Comparison of ENCODE assay signal across 1 cellular context in the genomic region with DNA sequence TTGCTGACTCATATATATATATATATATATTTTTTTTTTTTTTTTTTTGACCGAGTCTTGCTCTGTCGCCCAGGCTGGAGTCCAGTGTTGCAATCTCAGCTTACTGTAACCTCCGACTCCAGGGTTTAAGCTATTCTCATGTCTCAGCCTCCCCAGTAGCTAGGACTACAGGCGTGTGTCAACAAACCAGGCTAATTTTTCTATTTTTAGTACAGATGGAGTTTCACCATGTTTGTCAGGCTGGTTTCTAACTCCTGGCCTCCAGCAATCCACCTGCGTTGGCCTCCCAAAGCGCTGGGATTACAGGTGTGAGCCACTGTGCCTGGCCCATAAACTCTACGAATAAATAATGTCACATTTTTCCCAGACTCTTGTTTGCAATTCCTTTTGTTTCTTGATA.
TF ChIP-seq lines count a peak whose summit lies in the region.

No MANE protein-coding gene starts in this region.

TF ChIP-seq in HepG2, 621 proteins besides CTCF, POLR2A, EP300 and RAD21 (continued from another document and continues in another):
- TF ChIP-seq, protein P1, sequence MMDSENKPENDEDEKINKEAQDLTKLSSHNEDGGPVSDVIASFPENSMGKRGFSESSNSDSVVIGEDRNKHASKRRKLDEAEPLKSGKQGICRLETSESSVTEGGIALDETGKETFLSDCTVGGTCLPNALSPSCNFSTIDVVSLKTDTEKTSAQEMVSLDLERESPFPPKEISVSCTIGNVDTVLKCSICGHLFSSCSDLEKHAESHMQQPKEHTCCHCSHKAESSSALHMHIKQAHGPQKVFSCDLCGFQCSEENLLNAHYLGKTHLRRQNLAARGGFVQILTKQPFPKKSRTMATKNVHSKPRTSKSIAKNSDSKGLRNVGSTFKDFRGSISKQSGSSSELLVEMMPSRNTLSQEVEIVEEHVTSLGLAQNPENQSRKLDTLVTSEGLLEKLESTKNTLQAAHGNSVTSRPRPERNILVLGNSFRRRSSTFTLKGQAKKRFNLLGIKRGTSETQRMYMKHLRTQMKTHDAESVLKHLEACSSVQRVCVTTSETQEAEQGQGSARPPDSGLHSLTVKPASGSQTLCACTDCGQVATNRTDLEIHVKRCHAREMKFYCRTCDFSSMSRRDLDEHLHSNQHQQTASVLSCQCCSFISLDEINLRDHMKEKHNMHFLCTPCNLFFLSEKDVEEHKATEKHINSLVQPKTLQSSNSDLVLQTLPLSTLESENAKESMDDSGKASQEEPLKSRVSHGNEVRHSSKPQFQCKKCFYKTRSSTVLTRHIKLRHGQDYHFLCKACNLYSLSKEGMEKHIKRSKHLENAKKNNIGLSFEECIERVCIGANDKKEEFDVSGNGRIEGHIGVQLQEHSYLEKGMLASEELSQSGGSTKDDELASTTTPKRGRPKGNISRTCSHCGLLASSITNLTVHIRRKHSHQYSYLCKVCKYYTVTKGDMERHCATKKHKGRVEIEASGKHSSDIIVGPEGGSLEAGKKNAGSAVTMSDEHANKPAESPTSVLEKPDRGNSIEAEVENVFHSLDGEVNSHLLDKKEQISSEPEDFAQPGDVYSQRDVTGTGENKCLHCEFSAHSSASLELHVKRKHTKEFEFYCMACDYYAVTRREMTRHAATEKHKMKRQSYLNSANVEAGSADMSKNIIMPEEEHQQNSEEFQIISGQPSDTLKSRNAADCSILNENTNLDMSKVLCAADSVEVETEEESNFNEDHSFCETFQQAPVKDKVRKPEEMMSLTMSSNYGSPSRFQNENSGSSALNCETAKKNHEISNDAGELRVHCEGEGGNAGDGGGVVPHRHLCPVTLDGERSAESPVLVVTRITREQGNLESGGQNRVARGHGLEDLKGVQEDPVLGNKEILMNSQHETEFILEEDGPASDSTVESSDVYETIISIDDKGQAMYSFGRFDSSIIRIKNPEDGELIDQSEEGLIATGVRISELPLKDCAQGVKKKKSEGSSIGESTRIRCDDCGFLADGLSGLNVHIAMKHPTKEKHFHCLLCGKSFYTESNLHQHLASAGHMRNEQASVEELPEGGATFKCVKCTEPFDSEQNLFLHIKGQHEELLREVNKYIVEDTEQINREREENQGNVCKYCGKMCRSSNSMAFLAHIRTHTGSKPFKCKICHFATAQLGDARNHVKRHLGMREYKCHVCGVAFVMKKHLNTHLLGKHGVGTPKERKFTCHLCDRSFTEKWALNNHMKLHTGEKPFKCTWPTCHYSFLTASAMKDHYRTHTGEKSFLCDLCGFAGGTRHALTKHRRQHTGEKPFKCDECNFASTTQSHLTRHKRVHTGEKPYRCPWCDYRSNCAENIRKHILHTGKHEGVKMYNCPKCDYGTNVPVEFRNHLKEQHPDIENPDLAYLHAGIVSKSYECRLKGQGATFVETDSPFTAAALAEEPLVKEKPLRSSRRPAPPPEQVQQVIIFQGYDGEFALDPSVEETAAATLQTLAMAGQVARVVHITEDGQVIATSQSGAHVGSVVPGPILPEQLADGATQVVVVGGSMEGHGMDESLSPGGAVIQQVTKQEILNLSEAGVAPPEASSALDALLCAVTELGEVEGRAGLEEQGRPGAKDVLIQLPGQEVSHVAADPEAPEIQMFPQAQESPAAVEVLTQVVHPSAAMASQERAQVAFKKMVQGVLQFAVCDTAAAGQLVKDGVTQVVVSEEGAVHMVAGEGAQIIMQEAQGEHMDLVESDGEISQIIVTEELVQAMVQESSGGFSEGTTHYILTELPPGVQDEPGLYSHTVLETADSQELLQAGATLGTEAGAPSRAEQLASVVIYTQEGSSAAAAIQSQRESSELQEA (CRISPR knock-in tag; IDR thresholded peaks at IDR 0.05; ENCODE audit: not compliant biosample characterization) = no peak
- TF ChIP-seq, protein P2, sequence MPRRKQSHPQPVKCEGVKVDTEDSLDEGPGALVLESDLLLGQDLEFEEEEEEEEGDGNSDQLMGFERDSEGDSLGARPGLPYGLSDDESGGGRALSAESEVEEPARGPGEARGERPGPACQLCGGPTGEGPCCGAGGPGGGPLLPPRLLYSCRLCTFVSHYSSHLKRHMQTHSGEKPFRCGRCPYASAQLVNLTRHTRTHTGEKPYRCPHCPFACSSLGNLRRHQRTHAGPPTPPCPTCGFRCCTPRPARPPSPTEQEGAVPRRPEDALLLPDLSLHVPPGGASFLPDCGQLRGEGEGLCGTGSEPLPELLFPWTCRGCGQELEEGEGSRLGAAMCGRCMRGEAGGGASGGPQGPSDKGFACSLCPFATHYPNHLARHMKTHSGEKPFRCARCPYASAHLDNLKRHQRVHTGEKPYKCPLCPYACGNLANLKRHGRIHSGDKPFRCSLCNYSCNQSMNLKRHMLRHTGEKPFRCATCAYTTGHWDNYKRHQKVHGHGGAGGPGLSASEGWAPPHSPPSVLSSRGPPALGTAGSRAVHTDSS (CRISPR knock-in tag; conservative IDR thresholded peaks at IDR 0.05) = no peak
- TF ChIP-seq ZBTB49 (CRISPR knock-in tag; IDR thresholded peaks at IDR 0.05; ENCODE audit: borderline replicate concordance) = no peak
- TF ChIP-seq ISL2 (CRISPR knock-in tag; IDR thresholded peaks at IDR 0.05) = no peak; the same call in 1 of the 2 replicates
- TF ChIP-seq MXI1 (IDR thresholded peaks at IDR 0.05; ENCODE audit: borderline replicate concordance, low read depth, low read length) = peak; percentile 9; the same call in 1 of the 3 replicates
- TF ChIP-seq ZBTB1 (CRISPR knock-in tag; IDR thresholded peaks at IDR 0.05; ENCODE audit: borderline replicate concordance) = no peak
- no peak for TF ChIP-seq SIN3B (IDR thresholded peaks at IDR 0.05; ENCODE audit: low read length)
- no peak for TF ChIP-seq RNF2 (conservative IDR thresholded peaks at IDR 0.05; ENCODE audit: low read depth)
- TF ChIP-seq ZNF550 (CRISPR knock-in tag; IDR thresholded peaks at IDR 0.05; ENCODE audit: borderline replicate concordance) = no peak
- no peak for TF ChIP-seq ZNF414 (CRISPR knock-in tag; IDR thresholded peaks at IDR 0.05)
- TF ChIP-seq, protein P3, sequence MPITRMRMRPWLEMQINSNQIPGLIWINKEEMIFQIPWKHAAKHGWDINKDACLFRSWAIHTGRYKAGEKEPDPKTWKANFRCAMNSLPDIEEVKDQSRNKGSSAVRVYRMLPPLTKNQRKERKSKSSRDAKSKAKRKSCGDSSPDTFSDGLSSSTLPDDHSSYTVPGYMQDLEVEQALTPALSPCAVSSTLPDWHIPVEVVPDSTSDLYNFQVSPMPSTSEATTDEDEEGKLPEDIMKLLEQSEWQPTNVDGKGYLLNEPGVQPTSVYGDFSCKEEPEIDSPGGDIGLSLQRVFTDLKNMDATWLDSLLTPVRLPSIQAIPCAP (CRISPR knock-in tag; IDR thresholded peaks at IDR 0.05; ENCODE audit: low read depth) = no peak
- TF ChIP-seq ONECUT2 (CRISPR knock-in tag; IDR thresholded peaks at IDR 0.05) = no peak
- TF ChIP-seq USF2 (IDR thresholded peaks at IDR 0.05; ENCODE audit: low read depth, low read length) = no peak
- no peak for TF ChIP-seq USF2 (CRISPR knock-in tag; IDR thresholded peaks at IDR 0.05; ENCODE audit: borderline replicate concordance)
- TF ChIP-seq KDM6A (CRISPR knock-in tag; IDR thresholded peaks at IDR 0.05; ENCODE audit: low read depth) = peak; percentile 44; the same call in 1 of the 2 replicates
- no peak for TF ChIP-seq SP4 (CRISPR knock-in tag; IDR thresholded peaks at IDR 0.05)
- TF ChIP-seq PITX1 (CRISPR knock-in tag; IDR thresholded peaks at IDR 0.05) = peak; percentile 81
- no peak for TF ChIP-seq ZNF839 (CRISPR knock-in tag; IDR thresholded peaks at IDR 0.05; ENCODE audit: borderline replicate concordance)
- no peak for TF ChIP-seq KDM3A (CRISPR knock-in tag; IDR thresholded peaks at IDR 0.05; ENCODE audit: low read depth)
- TF ChIP-seq MEF2D (CRISPR knock-in tag; IDR thresholded peaks at IDR 0.05) = peak; percentile 100
- no peak for TF ChIP-seq SPEN (CRISPR knock-in tag; IDR thresholded peaks at IDR 0.05; ENCODE audit: low read depth)
- TF ChIP-seq TBL1XR1 (IDR thresholded peaks at IDR 0.05; ENCODE audit: borderline replicate concordance, low read length, partially characterized antibody) = no peak
- TF ChIP-seq KLF9 (CRISPR knock-in tag; IDR thresholded peaks at IDR 0.05; ENCODE audit: low read depth) = no peak
- TF ChIP-seq FOXJ3 (CRISPR knock-in tag; IDR thresholded peaks at IDR 0.05; ENCODE audit: borderline replicate concordance) = peak; percentile 40; the same call in 1 of the 2 replicates
- no peak for TF ChIP-seq MLLT10 (CRISPR knock-in tag; IDR thresholded peaks at IDR 0.05)
- no peak for TF ChIP-seq TFDP2 (CRISPR knock-in tag; IDR thresholded peaks at IDR 0.05)
- TF ChIP-seq MBNL3 (CRISPR knock-in tag; conservative IDR thresholded peaks at IDR 0.05) = no peak
- no peak for TF ChIP-seq ZNF326 (CRISPR knock-in tag; IDR thresholded peaks at IDR 0.05; ENCODE audit: borderline replicate concordance)
- TF ChIP-seq ZNF543 (CRISPR knock-in tag; IDR thresholded peaks at IDR 0.05) = no peak
- TF ChIP-seq, protein P4, sequence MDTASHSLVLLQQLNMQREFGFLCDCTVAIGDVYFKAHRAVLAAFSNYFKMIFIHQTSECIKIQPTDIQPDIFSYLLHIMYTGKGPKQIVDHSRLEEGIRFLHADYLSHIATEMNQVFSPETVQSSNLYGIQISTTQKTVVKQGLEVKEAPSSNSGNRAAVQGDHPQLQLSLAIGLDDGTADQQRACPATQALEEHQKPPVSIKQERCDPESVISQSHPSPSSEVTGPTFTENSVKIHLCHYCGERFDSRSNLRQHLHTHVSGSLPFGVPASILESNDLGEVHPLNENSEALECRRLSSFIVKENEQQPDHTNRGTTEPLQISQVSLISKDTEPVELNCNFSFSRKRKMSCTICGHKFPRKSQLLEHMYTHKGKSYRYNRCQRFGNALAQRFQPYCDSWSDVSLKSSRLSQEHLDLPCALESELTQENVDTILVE (CRISPR knock-in tag; IDR thresholded peaks at IDR 0.05) = 0 out of 2 replicates have a peak, but pooled peaks have one; percentile 26
- TF ChIP-seq, protein P5, sequence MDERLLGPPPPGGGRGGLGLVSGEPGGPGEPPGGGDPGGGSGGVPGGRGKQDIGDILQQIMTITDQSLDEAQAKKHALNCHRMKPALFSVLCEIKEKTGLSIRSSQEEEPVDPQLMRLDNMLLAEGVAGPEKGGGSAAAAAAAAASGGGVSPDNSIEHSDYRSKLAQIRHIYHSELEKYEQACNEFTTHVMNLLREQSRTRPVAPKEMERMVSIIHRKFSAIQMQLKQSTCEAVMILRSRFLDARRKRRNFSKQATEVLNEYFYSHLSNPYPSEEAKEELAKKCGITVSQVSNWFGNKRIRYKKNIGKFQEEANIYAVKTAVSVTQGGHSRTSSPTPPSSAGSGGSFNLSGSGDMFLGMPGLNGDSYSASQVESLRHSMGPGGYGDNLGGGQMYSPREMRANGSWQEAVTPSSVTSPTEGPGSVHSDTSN (CRISPR knock-in tag; IDR thresholded peaks at IDR 0.05) = no peak
- TF ChIP-seq PLRG1 (conservative IDR thresholded peaks at IDR 0.05) = no peak
- TF ChIP-seq ZFX (CRISPR knock-in tag; IDR thresholded peaks at IDR 0.05; ENCODE audit: low read depth) = 0 out of 2 replicates have a peak, but pooled peaks have one; percentile 31
- TF ChIP-seq ZBTB3 (CRISPR knock-in tag; IDR thresholded peaks at IDR 0.05; ENCODE audit: borderline replicate concordance, low read depth) = no peak
